In the genomic region with DNA sequence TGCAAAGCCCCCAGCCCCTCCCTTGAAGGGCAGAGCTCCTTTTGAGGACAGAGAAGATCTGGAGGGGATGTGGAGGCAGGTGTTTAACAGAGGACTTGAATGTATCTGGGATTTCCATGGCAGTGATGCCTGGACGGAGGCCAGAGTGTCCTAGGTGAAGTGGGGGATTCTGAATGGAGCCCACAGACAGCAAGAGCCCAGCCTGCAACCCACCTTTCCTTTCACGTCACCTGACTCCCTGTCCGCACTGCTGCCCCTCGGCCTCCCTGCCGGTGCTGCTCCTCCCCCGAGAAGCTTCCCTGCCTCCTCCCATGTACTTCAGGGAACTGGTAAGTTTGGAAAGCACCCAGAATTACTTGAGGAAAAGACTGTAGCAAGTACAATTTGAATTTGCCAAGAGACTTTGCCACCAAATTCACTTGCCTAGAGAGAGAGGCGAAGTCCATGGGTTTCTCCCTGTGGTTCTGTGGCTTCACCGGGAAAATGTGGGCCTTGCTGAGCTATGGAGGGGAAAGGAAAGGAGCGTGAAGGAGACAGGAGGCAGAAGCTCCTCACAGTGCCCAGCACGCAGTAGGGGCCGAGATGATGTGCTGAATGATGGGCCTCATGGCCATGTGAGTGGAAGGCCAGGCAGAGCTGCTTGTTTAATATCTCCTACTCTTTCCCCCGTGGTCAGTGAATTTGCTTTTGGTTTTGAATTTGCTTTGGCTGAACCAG, we compare ENCODE assay signal across 12 cellular contexts.
"Had no signal": no experiment of that assay in that cellular context is flagged by ENCODE, and none has a peak within 500 bp of the region (broad histone marks: within the 10 kb centered on the region; RNA-seq: fewer than 3 reads in every experiment).

No MANE protein-coding gene starts in this region.

- H3K27ac ChIP-seq: tibial artery had no signal

- DNase-seq: activated CD4-positive, alpha-beta memory T cell treated with anti-CD3 and anti-CD28 coated beads, Interleukin-2, amount 10 ng/mL, durations not matched to agents 7 days and 5 days; activated CD4-positive, CD25-positive, alpha-beta regulatory T cell treated with anti-CD3 and anti-CD28 coated beads, Interleukin-2, amount 50 U/mL, for 72 hours; activated CD8-positive, alpha-beta memory T cell treated with anti-CD3 and anti-CD28 coated beads, Interleukin-2, amount 50 U/mL, for 4 hours; activated naive CD8-positive, alpha-beta T cell treated with anti-CD3 and anti-CD28 coated beads, Interleukin-2, amount 10 ng/mL, durations not matched to agents 7 days and 5 days; activated T-cell treated with anti-CD3 and anti-CD28 coated beads, Interleukin-2, amount 50 U/mL, for 72 hours; anterior cingulate cortex; cerebellar nuclear complex; hypothalamus; T-helper 17 cell had no signal

- H3K4me1 Mint-ChIP-seq: nephron had no signal

- H3K27ac Mint-ChIP-seq: activated CD4-positive, alpha-beta memory T cell treated with anti-CD3 and anti-CD28 coated beads, Interleukin-2, amount 10 ng/mL, durations not matched to agents 7 days and 5 days; activated T-cell treated with anti-CD3 and anti-CD28 coated beads, Interleukin-2, amount 50 U/mL, for 72 hours; nephron; T-helper 17 cell had no signal

- H3K36me3 ChIP-seq: tibial artery had no signal

- H3K9me3 ChIP-seq: tibial artery had no signal

- H3K9me3 Mint-ChIP-seq: activated CD4-positive, alpha-beta memory T cell treated with anti-CD3 and anti-CD28 coated beads, Interleukin-2, amount 10 ng/mL, durations not matched to agents 7 days and 5 days; activated T-cell treated with anti-CD3 and anti-CD28 coated beads, Interleukin-2, amount 50 U/mL, for 72 hours; immature natural killer cell; nephron had no signal

- ATAC-seq: activated T-cell treated with anti-CD3 and anti-CD28 coated beads, Interleukin-2, amount 50 U/mL, for 72 hours; T-helper 17 cell had no signal

- H3K4me3 Mint-ChIP-seq: activated CD4-positive, alpha-beta memory T cell treated with anti-CD3 and anti-CD28 coated beads, Interleukin-2, amount 10 ng/mL, durations not matched to agents 7 days and 5 days; activated naive CD8-positive, alpha-beta T cell treated with anti-CD3 and anti-CD28 coated beads, Interleukin-2, amount 10 ng/mL, durations not matched to agents 7 days and 5 days; activated T-cell treated with anti-CD3 and anti-CD28 coated beads, Interleukin-2, amount 50 U/mL, for 72 hours; nephron had no signal

- H3K27me3 ChIP-seq: tibial artery had no signal

- H3K4me3 ChIP-seq: tibial artery had no signal

- H3K27me3 Mint-ChIP-seq: activated CD4-positive, alpha-beta memory T cell treated with anti-CD3 and anti-CD28 coated beads, Interleukin-2, amount 10 ng/mL, durations not matched to agents 7 days and 5 days; T-helper 17 cell had no signal
